ENCODE assay signal across 2 cellular contexts in the genomic region with DNA sequence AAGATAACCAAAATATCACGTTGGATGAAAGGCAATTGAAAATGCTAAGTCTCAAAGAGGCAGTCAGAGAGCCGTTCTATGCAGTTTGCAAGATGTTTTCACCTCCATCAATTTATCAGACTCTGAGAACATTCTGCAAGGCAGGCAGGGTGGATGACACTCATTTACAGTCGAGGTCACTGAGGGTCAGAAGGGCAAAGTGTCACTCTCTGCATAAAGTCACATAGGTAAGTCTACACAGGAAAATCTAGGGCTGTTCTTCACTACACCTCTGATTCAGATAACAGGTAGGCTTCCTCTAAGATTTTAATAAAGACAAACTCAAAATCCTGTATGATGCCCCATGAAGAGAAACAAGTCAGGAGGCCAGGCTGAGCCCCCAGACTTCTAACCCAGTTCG.
TF ChIP-seq lines count a peak whose summit lies in the region.

No MANE protein-coding gene starts in this region.

TF ChIP-seq in SK-N-SH, 30 proteins besides CTCF, POLR2A, EP300 and RAD21 (continued from another document):
- TF ChIP-seq, protein P1, sequence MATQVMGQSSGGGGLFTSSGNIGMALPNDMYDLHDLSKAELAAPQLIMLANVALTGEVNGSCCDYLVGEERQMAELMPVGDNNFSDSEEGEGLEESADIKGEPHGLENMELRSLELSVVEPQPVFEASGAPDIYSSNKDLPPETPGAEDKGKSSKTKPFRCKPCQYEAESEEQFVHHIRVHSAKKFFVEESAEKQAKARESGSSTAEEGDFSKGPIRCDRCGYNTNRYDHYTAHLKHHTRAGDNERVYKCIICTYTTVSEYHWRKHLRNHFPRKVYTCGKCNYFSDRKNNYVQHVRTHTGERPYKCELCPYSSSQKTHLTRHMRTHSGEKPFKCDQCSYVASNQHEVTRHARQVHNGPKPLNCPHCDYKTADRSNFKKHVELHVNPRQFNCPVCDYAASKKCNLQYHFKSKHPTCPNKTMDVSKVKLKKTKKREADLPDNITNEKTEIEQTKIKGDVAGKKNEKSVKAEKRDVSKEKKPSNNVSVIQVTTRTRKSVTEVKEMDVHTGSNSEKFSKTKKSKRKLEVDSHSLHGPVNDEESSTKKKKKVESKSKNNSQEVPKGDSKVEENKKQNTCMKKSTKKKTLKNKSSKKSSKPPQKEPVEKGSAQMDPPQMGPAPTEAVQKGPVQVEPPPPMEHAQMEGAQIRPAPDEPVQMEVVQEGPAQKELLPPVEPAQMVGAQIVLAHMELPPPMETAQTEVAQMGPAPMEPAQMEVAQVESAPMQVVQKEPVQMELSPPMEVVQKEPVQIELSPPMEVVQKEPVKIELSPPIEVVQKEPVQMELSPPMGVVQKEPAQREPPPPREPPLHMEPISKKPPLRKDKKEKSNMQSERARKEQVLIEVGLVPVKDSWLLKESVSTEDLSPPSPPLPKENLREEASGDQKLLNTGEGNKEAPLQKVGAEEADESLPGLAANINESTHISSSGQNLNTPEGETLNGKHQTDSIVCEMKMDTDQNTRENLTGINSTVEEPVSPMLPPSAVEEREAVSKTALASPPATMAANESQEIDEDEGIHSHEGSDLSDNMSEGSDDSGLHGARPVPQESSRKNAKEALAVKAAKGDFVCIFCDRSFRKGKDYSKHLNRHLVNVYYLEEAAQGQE (IDR thresholded peaks at IDR 0.05; ENCODE audit: low read depth, low read length): no peak
- TF ChIP-seq, protein P2, sequence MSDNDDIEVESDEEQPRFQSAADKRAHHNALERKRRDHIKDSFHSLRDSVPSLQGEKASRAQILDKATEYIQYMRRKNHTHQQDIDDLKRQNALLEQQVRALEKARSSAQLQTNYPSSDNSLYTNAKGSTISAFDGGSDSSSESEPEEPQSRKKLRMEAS (IDR thresholded peaks at IDR 0.05; ENCODE audit: low read depth): no peak
- no peak for TF ChIP-seq FOXM1 (IDR thresholded peaks at IDR 0.05; ENCODE audit: low read depth)
- TF ChIP-seq EZH2phosphoT487 (IDR thresholded peaks at IDR 0.05; ENCODE audit: borderline replicate concordance, low read depth): no peak
- no peak for TF ChIP-seq MEF2A (IDR thresholded peaks at IDR 0.05; ENCODE audit: borderline replicate concordance, low read depth)

TF ChIP-seq in HepG2, 621 proteins besides CTCF, POLR2A, EP300 and RAD21 (continued from another document):
- TF ChIP-seq, protein P3, sequence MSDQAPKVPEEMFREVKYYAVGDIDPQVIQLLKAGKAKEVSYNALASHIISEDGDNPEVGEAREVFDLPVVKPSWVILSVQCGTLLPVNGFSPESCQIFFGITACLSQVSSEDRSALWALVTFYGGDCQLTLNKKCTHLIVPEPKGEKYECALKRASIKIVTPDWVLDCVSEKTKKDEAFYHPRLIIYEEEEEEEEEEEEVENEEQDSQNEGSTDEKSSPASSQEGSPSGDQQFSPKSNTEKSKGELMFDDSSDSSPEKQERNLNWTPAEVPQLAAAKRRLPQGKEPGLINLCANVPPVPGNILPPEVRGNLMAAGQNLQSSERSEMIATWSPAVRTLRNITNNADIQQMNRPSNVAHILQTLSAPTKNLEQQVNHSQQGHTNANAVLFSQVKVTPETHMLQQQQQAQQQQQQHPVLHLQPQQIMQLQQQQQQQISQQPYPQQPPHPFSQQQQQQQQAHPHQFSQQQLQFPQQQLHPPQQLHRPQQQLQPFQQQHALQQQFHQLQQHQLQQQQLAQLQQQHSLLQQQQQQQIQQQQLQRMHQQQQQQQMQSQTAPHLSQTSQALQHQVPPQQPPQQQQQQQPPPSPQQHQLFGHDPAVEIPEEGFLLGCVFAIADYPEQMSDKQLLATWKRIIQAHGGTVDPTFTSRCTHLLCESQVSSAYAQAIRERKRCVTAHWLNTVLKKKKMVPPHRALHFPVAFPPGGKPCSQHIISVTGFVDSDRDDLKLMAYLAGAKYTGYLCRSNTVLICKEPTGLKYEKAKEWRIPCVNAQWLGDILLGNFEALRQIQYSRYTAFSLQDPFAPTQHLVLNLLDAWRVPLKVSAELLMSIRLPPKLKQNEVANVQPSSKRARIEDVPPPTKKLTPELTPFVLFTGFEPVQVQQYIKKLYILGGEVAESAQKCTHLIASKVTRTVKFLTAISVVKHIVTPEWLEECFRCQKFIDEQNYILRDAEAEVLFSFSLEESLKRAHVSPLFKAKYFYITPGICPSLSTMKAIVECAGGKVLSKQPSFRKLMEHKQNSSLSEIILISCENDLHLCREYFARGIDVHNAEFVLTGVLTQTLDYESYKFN (CRISPR knock-in tag; conservative IDR thresholded peaks at IDR 0.05): 0 out of 2 replicates have a peak, but pooled peaks have one; percentile 17
- TF ChIP-seq NR2F6 (IDR thresholded peaks at IDR 0.05) (peak; percentile 87), NR2F6 (CRISPR knock-in tag; IDR thresholded peaks at IDR 0.05) (peak; percentile 79), NCOR1 (IDR thresholded peaks at IDR 0.05; ENCODE audit: borderline replicate concordance, low read length) (0 out of 2 replicates have a peak, but pooled peaks have one; percentile 7), ZNF317 (CRISPR knock-in tag; IDR thresholded peaks at IDR 0.05) (no peak)
TF ChIP-seq in HepG2: peak in this region for 11.
